Comparison of ENCODE assay signal across 1 cellular context in the genomic region with DNA sequence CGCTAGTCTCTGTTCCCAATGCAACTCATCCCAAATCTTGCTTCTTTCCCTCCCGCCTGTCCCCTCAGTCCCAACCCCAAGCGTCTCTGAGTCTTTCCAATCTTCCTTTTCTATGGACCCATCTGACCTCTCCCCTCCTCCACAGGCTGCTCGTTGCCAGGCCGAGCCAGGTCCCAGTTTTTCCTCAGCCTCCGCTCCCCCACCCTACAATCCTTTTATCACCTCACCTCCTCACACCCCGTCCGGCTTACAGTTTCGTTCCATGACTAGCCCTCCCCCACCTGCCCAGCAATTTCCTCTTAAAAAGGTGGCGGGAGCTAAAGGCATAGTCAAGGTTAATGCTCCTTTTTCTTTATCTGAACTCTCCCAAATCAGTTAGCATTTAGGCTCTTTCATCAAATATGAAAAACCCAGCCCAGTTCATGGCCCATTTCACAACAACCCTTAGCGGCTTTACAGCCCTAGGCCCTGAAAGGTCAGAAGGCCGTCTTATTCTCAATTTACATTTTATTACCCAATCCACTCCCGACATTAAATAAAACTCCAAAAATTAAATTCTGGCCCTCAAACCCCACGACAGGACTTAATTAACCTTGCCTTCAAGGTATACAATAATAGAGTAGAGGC.
A peak's percentile ranks its signal among the peaks of the same experiment; 100 is the strongest.
TF ChIP-seq lines count a peak whose summit lies in the region.
"Not testable (repeated sequence)": the region's sequence is repeated elsewhere in the genome, so short reads cannot be mapped to it uniquely, and the experiment has no call there.

No MANE protein-coding gene starts in this region.

TF ChIP-seq in K562, 482 proteins besides CTCF, POLR2A, EP300 and RAD21 (continues in another document):
- TF ChIP-seq DPF2 (IDR thresholded peaks at IDR 0.05) = peak; percentile 78; the same call in 1 of the 2 replicates
- peak; percentile 59; the same call in 1 of the 2 replicates for TF ChIP-seq SMARCA4 (IDR thresholded peaks at IDR 0.05)
- peak; percentile 44; the same call in 1 of the 2 replicates for TF ChIP-seq ESRRA (IDR thresholded peaks at IDR 0.05; ENCODE audit: borderline replicate concordance, low read depth)
- 0 out of 4 replicates have a peak, but pooled peaks of 1 of the 2 experiments have one; percentile 22 for TF ChIP-seq TRIM24 (IDR thresholded peaks at IDR 0.05)
- TF ChIP-seq ARID1B (IDR thresholded peaks at IDR 0.05) = peak; percentile 83
- peak; percentile 44; the same call in 1 of the 2 replicates for TF ChIP-seq PHF21A (IDR thresholded peaks at IDR 0.05; ENCODE audit: borderline replicate concordance, low read depth)
- TF ChIP-seq, protein P1, sequence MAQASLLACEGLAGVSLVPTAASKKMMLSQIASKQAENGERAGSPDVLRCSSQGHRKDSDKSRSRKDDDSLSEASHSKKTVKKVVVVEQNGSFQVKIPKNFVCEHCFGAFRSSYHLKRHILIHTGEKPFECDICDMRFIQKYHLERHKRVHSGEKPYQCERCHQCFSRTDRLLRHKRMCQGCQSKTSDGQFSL (CRISPR knock-in tag; IDR thresholded peaks at IDR 0.05) = peak; percentile 65; the same call in 1 of the 2 replicates
- TF ChIP-seq, protein P1 (tag; IDR thresholded peaks at IDR 0.05) = peak in 1 of 2 experiments; percentile 75; a peak in 2 of 4 replicates
- TF ChIP-seq RCOR1 (IDR thresholded peaks at IDR 0.05; ENCODE audit: borderline replicate concordance in 1 of 2, low read depth in 2 of 2, low read length in 2 of 2) = peak in 1 of 2 experiments; percentile 65; a peak in 3 of 4 replicates
- TF ChIP-seq SOX6 (IDR thresholded peaks at IDR 0.05) = peak; percentile 34; the same call in 1 of the 2 replicates
- TF ChIP-seq NFRKB (IDR thresholded peaks at IDR 0.05; ENCODE audit: low read depth) = peak; percentile 21
- TF ChIP-seq ZEB2 (IDR thresholded peaks at IDR 0.05) = peak; percentile 78
- TF ChIP-seq, protein P2, sequence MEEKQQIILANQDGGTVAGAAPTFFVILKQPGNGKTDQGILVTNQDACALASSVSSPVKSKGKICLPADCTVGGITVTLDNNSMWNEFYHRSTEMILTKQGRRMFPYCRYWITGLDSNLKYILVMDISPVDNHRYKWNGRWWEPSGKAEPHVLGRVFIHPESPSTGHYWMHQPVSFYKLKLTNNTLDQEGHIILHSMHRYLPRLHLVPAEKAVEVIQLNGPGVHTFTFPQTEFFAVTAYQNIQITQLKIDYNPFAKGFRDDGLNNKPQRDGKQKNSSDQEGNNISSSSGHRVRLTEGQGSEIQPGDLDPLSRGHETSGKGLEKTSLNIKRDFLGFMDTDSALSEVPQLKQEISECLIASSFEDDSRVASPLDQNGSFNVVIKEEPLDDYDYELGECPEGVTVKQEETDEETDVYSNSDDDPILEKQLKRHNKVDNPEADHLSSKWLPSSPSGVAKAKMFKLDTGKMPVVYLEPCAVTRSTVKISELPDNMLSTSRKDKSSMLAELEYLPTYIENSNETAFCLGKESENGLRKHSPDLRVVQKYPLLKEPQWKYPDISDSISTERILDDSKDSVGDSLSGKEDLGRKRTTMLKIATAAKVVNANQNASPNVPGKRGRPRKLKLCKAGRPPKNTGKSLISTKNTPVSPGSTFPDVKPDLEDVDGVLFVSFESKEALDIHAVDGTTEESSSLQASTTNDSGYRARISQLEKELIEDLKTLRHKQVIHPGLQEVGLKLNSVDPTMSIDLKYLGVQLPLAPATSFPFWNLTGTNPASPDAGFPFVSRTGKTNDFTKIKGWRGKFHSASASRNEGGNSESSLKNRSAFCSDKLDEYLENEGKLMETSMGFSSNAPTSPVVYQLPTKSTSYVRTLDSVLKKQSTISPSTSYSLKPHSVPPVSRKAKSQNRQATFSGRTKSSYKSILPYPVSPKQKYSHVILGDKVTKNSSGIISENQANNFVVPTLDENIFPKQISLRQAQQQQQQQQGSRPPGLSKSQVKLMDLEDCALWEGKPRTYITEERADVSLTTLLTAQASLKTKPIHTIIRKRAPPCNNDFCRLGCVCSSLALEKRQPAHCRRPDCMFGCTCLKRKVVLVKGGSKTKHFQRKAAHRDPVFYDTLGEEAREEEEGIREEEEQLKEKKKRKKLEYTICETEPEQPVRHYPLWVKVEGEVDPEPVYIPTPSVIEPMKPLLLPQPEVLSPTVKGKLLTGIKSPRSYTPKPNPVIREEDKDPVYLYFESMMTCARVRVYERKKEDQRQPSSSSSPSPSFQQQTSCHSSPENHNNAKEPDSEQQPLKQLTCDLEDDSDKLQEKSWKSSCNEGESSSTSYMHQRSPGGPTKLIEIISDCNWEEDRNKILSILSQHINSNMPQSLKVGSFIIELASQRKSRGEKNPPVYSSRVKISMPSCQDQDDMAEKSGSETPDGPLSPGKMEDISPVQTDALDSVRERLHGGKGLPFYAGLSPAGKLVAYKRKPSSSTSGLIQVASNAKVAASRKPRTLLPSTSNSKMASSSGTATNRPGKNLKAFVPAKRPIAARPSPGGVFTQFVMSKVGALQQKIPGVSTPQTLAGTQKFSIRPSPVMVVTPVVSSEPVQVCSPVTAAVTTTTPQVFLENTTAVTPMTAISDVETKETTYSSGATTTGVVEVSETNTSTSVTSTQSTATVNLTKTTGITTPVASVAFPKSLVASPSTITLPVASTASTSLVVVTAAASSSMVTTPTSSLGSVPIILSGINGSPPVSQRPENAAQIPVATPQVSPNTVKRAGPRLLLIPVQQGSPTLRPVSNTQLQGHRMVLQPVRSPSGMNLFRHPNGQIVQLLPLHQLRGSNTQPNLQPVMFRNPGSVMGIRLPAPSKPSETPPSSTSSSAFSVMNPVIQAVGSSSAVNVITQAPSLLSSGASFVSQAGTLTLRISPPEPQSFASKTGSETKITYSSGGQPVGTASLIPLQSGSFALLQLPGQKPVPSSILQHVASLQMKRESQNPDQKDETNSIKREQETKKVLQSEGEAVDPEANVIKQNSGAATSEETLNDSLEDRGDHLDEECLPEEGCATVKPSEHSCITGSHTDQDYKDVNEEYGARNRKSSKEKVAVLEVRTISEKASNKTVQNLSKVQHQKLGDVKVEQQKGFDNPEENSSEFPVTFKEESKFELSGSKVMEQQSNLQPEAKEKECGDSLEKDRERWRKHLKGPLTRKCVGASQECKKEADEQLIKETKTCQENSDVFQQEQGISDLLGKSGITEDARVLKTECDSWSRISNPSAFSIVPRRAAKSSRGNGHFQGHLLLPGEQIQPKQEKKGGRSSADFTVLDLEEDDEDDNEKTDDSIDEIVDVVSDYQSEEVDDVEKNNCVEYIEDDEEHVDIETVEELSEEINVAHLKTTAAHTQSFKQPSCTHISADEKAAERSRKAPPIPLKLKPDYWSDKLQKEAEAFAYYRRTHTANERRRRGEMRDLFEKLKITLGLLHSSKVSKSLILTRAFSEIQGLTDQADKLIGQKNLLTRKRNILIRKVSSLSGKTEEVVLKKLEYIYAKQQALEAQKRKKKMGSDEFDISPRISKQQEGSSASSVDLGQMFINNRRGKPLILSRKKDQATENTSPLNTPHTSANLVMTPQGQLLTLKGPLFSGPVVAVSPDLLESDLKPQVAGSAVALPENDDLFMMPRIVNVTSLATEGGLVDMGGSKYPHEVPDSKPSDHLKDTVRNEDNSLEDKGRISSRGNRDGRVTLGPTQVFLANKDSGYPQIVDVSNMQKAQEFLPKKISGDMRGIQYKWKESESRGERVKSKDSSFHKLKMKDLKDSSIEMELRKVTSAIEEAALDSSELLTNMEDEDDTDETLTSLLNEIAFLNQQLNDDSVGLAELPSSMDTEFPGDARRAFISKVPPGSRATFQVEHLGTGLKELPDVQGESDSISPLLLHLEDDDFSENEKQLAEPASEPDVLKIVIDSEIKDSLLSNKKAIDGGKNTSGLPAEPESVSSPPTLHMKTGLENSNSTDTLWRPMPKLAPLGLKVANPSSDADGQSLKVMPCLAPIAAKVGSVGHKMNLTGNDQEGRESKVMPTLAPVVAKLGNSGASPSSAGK (IDR thresholded peaks at IDR 0.05) = peak; percentile 67
- TF ChIP-seq SMARCC2 (IDR thresholded peaks at IDR 0.05; ENCODE audit: low read depth) = peak; percentile 33; the same call in 1 of the 2 replicates
- peak; percentile 91 for TF ChIP-seq CEBPB (tag; IDR thresholded peaks at IDR 0.05)
- peak; percentile 69 to 75 for TF ChIP-seq KDM1A (IDR thresholded peaks at IDR 0.05)
- peak; percentile 39 for TF ChIP-seq TEAD4 (IDR thresholded peaks at IDR 0.05; ENCODE audit: low read length)
- TF ChIP-seq TEAD4 (CRISPR knock-in tag; IDR thresholded peaks at IDR 0.05; ENCODE audit: borderline replicate concordance); ETV6 (CRISPR knock-in tag; IDR thresholded peaks at IDR 0.05; ENCODE audit: borderline replicate concordance); CEBPG (CRISPR knock-in tag; IDR thresholded peaks at IDR 0.05); NR2C2 (CRISPR knock-in tag; IDR thresholded peaks at IDR 0.05); ATF1 (CRISPR knock-in tag; IDR thresholded peaks at IDR 0.05): not testable (repeated sequence)
- 0 out of 2 replicates have a peak, but pooled peaks have one; percentile 41 for TF ChIP-seq ZNF766 (CRISPR knock-in tag; conservative IDR thresholded peaks at IDR 0.05)
- peak; percentile 63 for TF ChIP-seq TCF3 (CRISPR knock-in tag; IDR thresholded peaks at IDR 0.05)
- TF ChIP-seq, protein P3, sequence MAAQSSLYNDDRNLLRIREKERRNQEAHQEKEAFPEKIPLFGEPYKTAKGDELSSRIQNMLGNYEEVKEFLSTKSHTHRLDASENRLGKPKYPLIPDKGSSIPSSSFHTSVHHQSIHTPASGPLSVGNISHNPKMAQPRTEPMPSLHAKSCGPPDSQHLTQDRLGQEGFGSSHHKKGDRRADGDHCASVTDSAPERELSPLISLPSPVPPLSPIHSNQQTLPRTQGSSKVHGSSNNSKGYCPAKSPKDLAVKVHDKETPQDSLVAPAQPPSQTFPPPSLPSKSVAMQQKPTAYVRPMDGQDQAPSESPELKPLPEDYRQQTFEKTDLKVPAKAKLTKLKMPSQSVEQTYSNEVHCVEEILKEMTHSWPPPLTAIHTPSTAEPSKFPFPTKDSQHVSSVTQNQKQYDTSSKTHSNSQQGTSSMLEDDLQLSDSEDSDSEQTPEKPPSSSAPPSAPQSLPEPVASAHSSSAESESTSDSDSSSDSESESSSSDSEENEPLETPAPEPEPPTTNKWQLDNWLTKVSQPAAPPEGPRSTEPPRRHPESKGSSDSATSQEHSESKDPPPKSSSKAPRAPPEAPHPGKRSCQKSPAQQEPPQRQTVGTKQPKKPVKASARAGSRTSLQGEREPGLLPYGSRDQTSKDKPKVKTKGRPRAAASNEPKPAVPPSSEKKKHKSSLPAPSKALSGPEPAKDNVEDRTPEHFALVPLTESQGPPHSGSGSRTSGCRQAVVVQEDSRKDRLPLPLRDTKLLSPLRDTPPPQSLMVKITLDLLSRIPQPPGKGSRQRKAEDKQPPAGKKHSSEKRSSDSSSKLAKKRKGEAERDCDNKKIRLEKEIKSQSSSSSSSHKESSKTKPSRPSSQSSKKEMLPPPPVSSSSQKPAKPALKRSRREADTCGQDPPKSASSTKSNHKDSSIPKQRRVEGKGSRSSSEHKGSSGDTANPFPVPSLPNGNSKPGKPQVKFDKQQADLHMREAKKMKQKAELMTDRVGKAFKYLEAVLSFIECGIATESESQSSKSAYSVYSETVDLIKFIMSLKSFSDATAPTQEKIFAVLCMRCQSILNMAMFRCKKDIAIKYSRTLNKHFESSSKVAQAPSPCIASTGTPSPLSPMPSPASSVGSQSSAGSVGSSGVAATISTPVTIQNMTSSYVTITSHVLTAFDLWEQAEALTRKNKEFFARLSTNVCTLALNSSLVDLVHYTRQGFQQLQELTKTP (IDR thresholded peaks at IDR 0.05; ENCODE audit: low read depth in 1 of 2, partially characterized antibody in 2 of 2) = peak in 1 of 2 experiments; percentile 36
- peak; percentile 48; the same call in 1 of the 2 replicates for TF ChIP-seq MTA1 (IDR thresholded peaks at IDR 0.05; ENCODE audit: borderline replicate concordance)
- 0 out of 4 replicates have a peak, but pooled peaks of 1 of the 2 experiments have one; percentile 22 for TF ChIP-seq ETV6 (IDR thresholded peaks at IDR 0.05; ENCODE audit: borderline replicate concordance in 1 of 2, low read depth in 2 of 2, low read length in 1 of 2)
- peak; percentile 35; the same call in 1 of the 2 replicates for TF ChIP-seq CREM (IDR thresholded peaks at IDR 0.05; ENCODE audit: low read depth)
- TF ChIP-seq CEBPG (tag; conservative IDR thresholded peaks at IDR 0.05 in 1 of 2, IDR thresholded peaks at IDR 0.05 in 1 of 2) = 0 out of 4 replicates have a peak, but pooled peaks of 1 of the 2 experiments have one; percentile 13
- TF ChIP-seq HDAC1 (IDR thresholded peaks at IDR 0.05) = peak in 1 of 2 experiments; percentile 59; a peak in 1 of 4 replicates
- peak; percentile 46; the same call in 1 of the 2 replicates for TF ChIP-seq NR2C2 (tag; IDR thresholded peaks at IDR 0.05)
- peak; percentile 37; the same call in 1 of the 2 replicates for TF ChIP-seq POLR2AphosphoS5 (IDR thresholded peaks at IDR 0.05; ENCODE audit: control insufficient read depth, insufficient read depth, low read depth, low read length)
- TF ChIP-seq GATAD2A (IDR thresholded peaks at IDR 0.05) = peak; percentile 41; the same call in 1 of the 2 replicates
- TF ChIP-seq, protein P4, sequence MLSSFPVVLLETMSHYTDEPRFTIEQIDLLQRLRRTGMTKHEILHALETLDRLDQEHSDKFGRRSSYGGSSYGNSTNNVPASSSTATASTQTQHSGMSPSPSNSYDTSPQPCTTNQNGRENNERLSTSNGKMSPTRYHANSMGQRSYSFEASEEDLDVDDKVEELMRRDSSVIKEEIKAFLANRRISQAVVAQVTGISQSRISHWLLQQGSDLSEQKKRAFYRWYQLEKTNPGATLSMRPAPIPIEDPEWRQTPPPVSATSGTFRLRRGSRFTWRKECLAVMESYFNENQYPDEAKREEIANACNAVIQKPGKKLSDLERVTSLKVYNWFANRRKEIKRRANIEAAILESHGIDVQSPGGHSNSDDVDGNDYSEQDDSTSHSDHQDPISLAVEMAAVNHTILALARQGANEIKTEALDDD (IDR thresholded peaks at IDR 0.05) = peak; percentile 69
- TF ChIP-seq CBFA2T3 (IDR thresholded peaks at IDR 0.05) = peak; percentile 67
- TF ChIP-seq ATF1 (tag; IDR thresholded peaks at IDR 0.05) = 0 out of 2 replicates have a peak, but pooled peaks have one; percentile 22
- TF ChIP-seq NCOR1 (IDR thresholded peaks at IDR 0.05) = peak; percentile 65
- peak; percentile 75 for TF ChIP-seq LEF1 (IDR thresholded peaks at IDR 0.05)
- peak; percentile 35; the same call in 1 of the 2 replicates for TF ChIP-seq NFIC (IDR thresholded peaks at IDR 0.05)
